ENCODE assay signal across 8 cellular contexts in genomic region chr17:350706-351435, GRCh38. TPM values are rescaled to one million over a fixed set of nuclear protein-coding genes. Genes with fewer than 3 reads are reported as not detected.
DNase-seq lines count a peak whose midpoint lies in the region; ATAC-seq and TF ChIP-seq lines count a peak whose summit lies in the region.

No MANE protein-coding gene starts in this region.

- no peak for ATAC-seq in HG03378 (IDR thresholded peaks at IDR 0.05; ENCODE audit: unreplicated experiment)

- TF ChIP-seq CTCF in C4-2B (conservative IDR thresholded peaks at IDR 0.05) (no peak), Peyer's patch (IDR thresholded peaks at IDR 0.05) (no peak), fibroblast of lung (conservative IDR thresholded peaks at IDR 0.05 in 1 of 2, IDR thresholded peaks at IDR 0.05 in 1 of 2; ENCODE audit: low read depth in 1 of 2, low read length in 2 of 2) (no peak), nephron (IDR thresholded peaks at IDR 0.05; ENCODE audit: unreplicated experiment in 3 of 3) (no peak)

- no peak overlapping the region for H3K4me3 ChIP-seq in Peyer's patch
- no peak overlapping the region for H3K4me3 ChIP-seq in fibroblast of lung (replicated peaks in 1 of 4; ENCODE audit: control extremely low read depth in 1 of 4, insufficient read depth in 1 of 4, low read depth in 3 of 4, low read length in 4 of 4)

- H3K36me3 ChIP-seq in Peyer's patch (no peaks in the 10 kb centered on the region), fibroblast of lung (ENCODE audit: control insufficient read depth, insufficient read depth, low read length) (no peaks in the 10 kb centered on the region)

- H3K27me3 ChIP-seq in Peyer's patch, result no peaks in the 10 kb centered on the region
- H3K27me3 ChIP-seq in fibroblast of lung (ENCODE audit: control insufficient read depth, insufficient read depth, low read length), result no peaks in the 10 kb centered on the region

- peak overlapping the region; percentile 97 to 98 (median 97) for H3K27ac Mint-ChIP-seq in nephron

- H3K4me3 Mint-ChIP-seq in nephron, result peak overlapping the region in 1 of 3 experiments; percentile 14

- no peaks in the 10 kb centered on the region for H3K27me3 Mint-ChIP-seq in nephron (ENCODE audit: low read depth)

- no peaks in the 10 kb centered on the region for H3K79me2 ChIP-seq in fibroblast of lung (ENCODE audit: control insufficient read depth, insufficient read depth, low read length)

- no peaks in the 10 kb centered on the region for H3K9me3 Mint-ChIP-seq in nephron

- H3K9ac ChIP-seq in fibroblast of lung (ENCODE audit: insufficient read depth, low read length), result no peak overlapping the region

- no peak overlapping the region for H2AFZ ChIP-seq in fibroblast of lung (ENCODE audit: low read length)

- no peaks in the 10 kb centered on the region for H3K36me3 Mint-ChIP-seq in nephron (ENCODE audit: low read depth)

- peak overlapping the region; percentile 73 for H3K27ac ChIP-seq in C4-2B
- peak overlapping the region; percentile 35 to 97 (median 88) for H3K27ac ChIP-seq in Peyer's patch
- H3K27ac ChIP-seq in fibroblast of lung (ENCODE audit: insufficient read depth, low read length), result no peak overlapping the region

- H3K4me1 ChIP-seq in Peyer's patch (peaks cover 0 to 52% (median 8%) of the 10 kb centered on the region in 4 donors), fibroblast of lung (ENCODE audit: control insufficient read depth, extremely low read depth, insufficient read depth, low read length) (no peaks in the 10 kb centered on the region)

- H3K4me1 Mint-ChIP-seq in nephron, result peaks cover 50% of the 10 kb centered on the region

- TF ChIP-seq POLR2A in Peyer's patch (IDR thresholded peaks at IDR 0.05), result peak in 1 of 2 donors; percentile 56

- peak in 2 of 3 donors; percentile 83 to 94 for DNase-seq in Peyer's patch
- DNase-seq in fibroblast of lung (ENCODE audit: low read depth in 2 of 2), result peak; percentile 44 to 53
- DNase-seq in T-helper 9 cell, result no peak
- DNase-seq in NCI-H2196 treated with DMSO at 0.1 percent for 48 hours (lab: John Stamatoyannopoulos, UW; ENCODE audit: unreplicated experiment), result no peak
- DNase-seq in T-helper 1 cell, result no peak

- H3K4me2 ChIP-seq in fibroblast of lung (ENCODE audit: extremely low read depth, insufficient read depth, low read length), result no peak overlapping the region

- H3K9me3 ChIP-seq in Peyer's patch, result no peaks in the 10 kb centered on the region
- no peaks in the 10 kb centered on the region for H3K9me3 ChIP-seq in fibroblast of lung (ENCODE audit: control insufficient read depth, insufficient read depth, low read depth, low read length)

- no peaks in the 10 kb centered on the region for H4K20me1 ChIP-seq in fibroblast of lung (ENCODE audit: control insufficient read depth, extremely low read depth, insufficient read depth, low read length)

RNA-seq across cellular contexts. Expression of gene RPH3AL, which starts 1.7 kb away (rescaled TPM):
- total RNA-seq in Peyer's patch (10 to 100 TPM; 31.4 to 92.4 (median 48.6) TPM), fibroblast of lung (2.1 and 3.0 TPM in 2 replicates)
- polyA plus RNA-seq in fibroblast of lung, result 0.49 and 0.56 TPM in 2 replicates
- 0.41 and 1.0 TPM in 2 replicates for polyA plus RNA-seq in fibroblast of lung (2012)
- polyA minus RNA-seq in fibroblast of lung (ENCODE audit: low replicate concordance), result 1.0 and 4.3 TPM in 2 replicates

Comparison
In these comparisons a context has a peak if more than half of its experiments do, and no peak if none do; other contexts are left out.
1. DNase-seq: peak in Peyer's patch (2 of 3) and fibroblast of lung (2 of 2); none in T-helper 9 cell (single experiment), NCI-H2196 treated with DMSO at 0.1 percent for 48 hours (single experiment) and T-helper 1 cell (0 of 5).